1 cellular context compared by ENCODE assay signal in genomic region chr14:75063491-75064204, GRCh38.
TF ChIP-seq lines count a peak whose summit lies in the region.

TSS of gene ACYP1 (minus strand) at chr14:75064024. CDS start at chr14:75063553, 471 bp downstream.

TF ChIP-seq in HepG2, 621 proteins besides CTCF, POLR2A, EP300 and RAD21 (continued from another document and continues in another):
- TF ChIP-seq PAXIP1 (CRISPR knock-in tag; conservative IDR thresholded peaks at IDR 0.05), result peak; percentile 32; the same call in 1 of the 2 replicates
- 0 out of 2 replicates have a peak, but pooled peaks have one; percentile 15 for TF ChIP-seq RFXAP (CRISPR knock-in tag; IDR thresholded peaks at IDR 0.05; ENCODE audit: borderline replicate concordance)
- TF ChIP-seq HOXA3 (CRISPR knock-in tag; IDR thresholded peaks at IDR 0.05), result peak; percentile 8; the same call in 1 of the 2 replicates
- TF ChIP-seq NFYB (CRISPR knock-in tag; IDR thresholded peaks at IDR 0.05), result peak; percentile 98
- TF ChIP-seq ZNF772 (CRISPR knock-in tag; IDR thresholded peaks at IDR 0.05), result peak; percentile 71; the same call in 1 of the 2 replicates
- no peak for TF ChIP-seq ZFP37 (CRISPR knock-in tag; IDR thresholded peaks at IDR 0.05; ENCODE audit: borderline replicate concordance)
- TF ChIP-seq POLR2AphosphoS5 (IDR thresholded peaks at IDR 0.05; ENCODE audit: low read depth, low read length), result peak; percentile 64
- 0 out of 2 replicates have a peak, but pooled peaks have one; percentile 28 for TF ChIP-seq ATF7-NPFF (CRISPR knock-in tag; IDR thresholded peaks at IDR 0.05; ENCODE audit: low read depth)
- TF ChIP-seq MYNN (CRISPR knock-in tag; IDR thresholded peaks at IDR 0.05; ENCODE audit: low read depth), result no peak
- TF ChIP-seq ZNF317 (CRISPR knock-in tag; IDR thresholded peaks at IDR 0.05), result 0 out of 2 replicates have a peak, but pooled peaks have one; percentile 22
- TF ChIP-seq ZNF546 (CRISPR knock-in tag; conservative IDR thresholded peaks at IDR 0.05), result 0 out of 2 replicates have a peak, but pooled peaks have one; percentile 53
- peak; percentile 73; the same call in 1 of the 2 replicates for TF ChIP-seq ARID4A (CRISPR knock-in tag; IDR thresholded peaks at IDR 0.05; ENCODE audit: borderline replicate concordance)
- TF ChIP-seq GATAD1 (CRISPR knock-in tag; IDR thresholded peaks at IDR 0.05), result 0 out of 2 replicates have a peak, but pooled peaks have one; percentile 51
- peak; percentile 16; the same call in 1 of the 2 replicates for TF ChIP-seq SALL1 (CRISPR knock-in tag; IDR thresholded peaks at IDR 0.05)
- TF ChIP-seq DDIT3 (CRISPR knock-in tag; IDR thresholded peaks at IDR 0.05), result no peak
- TF ChIP-seq ZNF292 (CRISPR knock-in tag; IDR thresholded peaks at IDR 0.05; ENCODE audit: borderline replicate concordance, low read depth), result no peak
- TF ChIP-seq YEATS4 (CRISPR knock-in tag; IDR thresholded peaks at IDR 0.05; ENCODE audit: borderline replicate concordance), result peak; percentile 35; the same call in 1 of the 2 replicates
- TF ChIP-seq SPEN (CRISPR knock-in tag; IDR thresholded peaks at IDR 0.05; ENCODE audit: low read depth), result peak; percentile 57; the same call in 1 of the 2 replicates
- TF ChIP-seq ZNF768 (CRISPR knock-in tag; IDR thresholded peaks at IDR 0.05), result no peak
- TF ChIP-seq SRY (CRISPR knock-in tag; IDR thresholded peaks at IDR 0.05), result 0 out of 2 replicates have a peak, but pooled peaks have one; percentile 43
- TF ChIP-seq HNRNPUL1 (IDR thresholded peaks at IDR 0.05; ENCODE audit: low read depth, low read length), result no peak
- peak; percentile 62; the same call in 1 of the 2 replicates for TF ChIP-seq E2F2 (CRISPR knock-in tag; IDR thresholded peaks at IDR 0.05; ENCODE audit: borderline replicate concordance)
- no peak for TF ChIP-seq CCDC6 (CRISPR knock-in tag; IDR thresholded peaks at IDR 0.05)
- TF ChIP-seq HDAC2 (CRISPR knock-in tag; IDR thresholded peaks at IDR 0.05), result peak; percentile 13; the same call in 1 of the 2 replicates
- no peak for TF ChIP-seq ZNF460 (CRISPR knock-in tag; IDR thresholded peaks at IDR 0.05; ENCODE audit: borderline replicate concordance)
- 0 out of 2 replicates have a peak, but pooled peaks have one; percentile 40 for TF ChIP-seq KLF12 (CRISPR knock-in tag; IDR thresholded peaks at IDR 0.05; ENCODE audit: borderline replicate concordance)
- TF ChIP-seq ZNF841 (CRISPR knock-in tag; IDR thresholded peaks at IDR 0.05; ENCODE audit: borderline replicate concordance), result no peak
- 0 out of 2 replicates have a peak, but pooled peaks have one; percentile 72 for TF ChIP-seq ZNF451 (CRISPR knock-in tag; IDR thresholded peaks at IDR 0.05)
- TF ChIP-seq CREM (IDR thresholded peaks at IDR 0.05), result peak; percentile 54; the same call in 1 of the 2 replicates
- no peak for TF ChIP-seq CREM (CRISPR knock-in tag; IDR thresholded peaks at IDR 0.05)
- TF ChIP-seq ZNF616 (CRISPR knock-in tag; IDR thresholded peaks at IDR 0.05; ENCODE audit: low read depth), result 0 out of 2 replicates have a peak, but pooled peaks have one; percentile 37
- no peak; a peak in 1 of 4 replicates for TF ChIP-seq KLF16 (CRISPR knock-in tag; IDR thresholded peaks at IDR 0.05)
- TF ChIP-seq SRF (IDR thresholded peaks at IDR 0.05; ENCODE audit: low read depth, low read length), result no peak
- peak; percentile 96 for TF ChIP-seq PBX2 (CRISPR knock-in tag; IDR thresholded peaks at IDR 0.05)
- TF ChIP-seq GMEB2 (CRISPR knock-in tag; IDR thresholded peaks at IDR 0.05; ENCODE audit: low read depth), result no peak
- peak; percentile 37; the same call in 1 of the 2 replicates for TF ChIP-seq MAX (IDR thresholded peaks at IDR 0.05)
- peak; percentile 69 for TF ChIP-seq POLR2G (IDR thresholded peaks at IDR 0.05; ENCODE audit: low read depth, low read length)
- peak; percentile 82 for TF ChIP-seq SAP130 (CRISPR knock-in tag; IDR thresholded peaks at IDR 0.05; ENCODE audit: low read depth)
- TF ChIP-seq GATAD2A (CRISPR knock-in tag; IDR thresholded peaks at IDR 0.05), result no peak
- TF ChIP-seq ZNF83 (CRISPR knock-in tag; IDR thresholded peaks at IDR 0.05; ENCODE audit: borderline replicate concordance), result no peak
- TF ChIP-seq PHF8 (CRISPR knock-in tag; IDR thresholded peaks at IDR 0.05), result peak; percentile 53; the same call in 1 of the 2 replicates
- 0 out of 2 replicates have a peak, but pooled peaks have one; percentile 22 for TF ChIP-seq ZHX2 (IDR thresholded peaks at IDR 0.05; ENCODE audit: low read depth)
- TF ChIP-seq ZHX2 (CRISPR knock-in tag; IDR thresholded peaks at IDR 0.05; ENCODE audit: borderline replicate concordance), result no peak
- TF ChIP-seq ZNF564 (CRISPR knock-in tag; IDR thresholded peaks at IDR 0.05), result no peak
- no peak for TF ChIP-seq ZNF740 (CRISPR knock-in tag; IDR thresholded peaks at IDR 0.05)
- TF ChIP-seq GABPB1 (CRISPR knock-in tag; IDR thresholded peaks at IDR 0.05), result peak; percentile 91
- TF ChIP-seq AGO2 (optimal IDR thresholded peaks at IDR 0.05; ENCODE audit: low read depth, low read length), result peak; percentile 52
- TF ChIP-seq ZNF430 (CRISPR knock-in tag; IDR thresholded peaks at IDR 0.05), result no peak
